ENCODE assay signal across 13 cellular contexts in the genomic region with DNA sequence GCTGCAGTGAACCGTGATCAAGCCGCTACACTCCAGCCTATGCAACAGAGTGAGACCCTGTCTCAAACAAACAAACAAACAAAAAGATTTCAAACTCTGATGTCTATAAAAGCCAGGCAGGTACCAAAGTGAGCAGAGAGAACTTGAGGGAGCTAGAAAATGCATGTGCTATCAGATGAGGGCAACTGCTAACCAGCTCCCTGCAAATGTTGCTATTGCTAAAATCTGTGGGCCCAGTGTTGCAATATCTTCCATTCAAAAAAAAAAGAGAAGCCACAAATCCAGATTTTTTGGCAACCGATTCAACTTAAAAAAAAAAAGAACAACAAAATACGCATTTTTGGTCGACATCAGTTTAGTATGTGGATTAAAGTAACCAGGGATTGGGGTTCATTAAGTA. TPM values are rescaled to one million over a fixed set of nuclear protein-coding genes. Genes with fewer than 3 reads are reported as not detected.
DNase-seq lines count a peak whose midpoint lies in the region; ATAC-seq and TF ChIP-seq lines count a peak whose summit lies in the region.
"Had no signal": no experiment of that assay in that cellular context is flagged by ENCODE, and none has a peak within 500 bp of the region (broad histone marks: within the 10 kb centered on the region; RNA-seq: fewer than 3 reads in every experiment).

No MANE protein-coding gene starts in this region.

- no peak overlapping the region for H2AK5ac ChIP-seq in mesendoderm (ENCODE audit: low read length)

- no peaks in the 10 kb centered on the region for H3K27me3 Mint-ChIP-seq in activated naive CD4-positive, alpha-beta T cell treated with anti-CD3 and anti-CD28 coated beads, Interleukin-2, amount 10 ng/mL, durations not matched to agents 7 days and 5 days

- H3K27ac ChIP-seq in mesendoderm (ENCODE audit: low read depth, low read length) = no peak overlapping the region
- H3K27ac ChIP-seq: hepatocyte had no signal

- no peaks in the 10 kb centered on the region for H3K27me3 ChIP-seq in mesendoderm (ENCODE audit: insufficient read depth, low read length, poor library complexity)
- H3K27me3 ChIP-seq: hepatocyte, right atrium auricular region had no signal

- H3K4me3 ChIP-seq in choroid plexus epithelial cell (ENCODE audit: low read depth, low read length) (no peak overlapping the region), mesendoderm (ENCODE audit: low read length) (no peak overlapping the region)
- H3K4me3 ChIP-seq: hepatocyte, right atrium auricular region had no signal

- no peak overlapping the region for H3K18ac ChIP-seq in mesendoderm (ENCODE audit: low read length)

- no peak overlapping the region for H3K56ac ChIP-seq in mesendoderm (ENCODE audit: low read length)

- no peak overlapping the region for H4K5ac ChIP-seq in mesendoderm (ENCODE audit: low read length)

- ATAC-seq in GM19351 (IDR thresholded peaks at IDR 0.05; ENCODE audit: unreplicated experiment) = no peak

- H2BK15ac ChIP-seq in mesendoderm (replicated peaks; ENCODE audit: low read depth) = no peak overlapping the region

- peaks cover 57% of the 10 kb centered on the region for H3K36me3 Mint-ChIP-seq in activated naive CD4-positive, alpha-beta T cell treated with anti-CD3 and anti-CD28 coated beads, Interleukin-2, amount 10 ng/mL, durations not matched to agents 7 days and 5 days

- CTCF ChIA-PET in activated naive CD4-positive, alpha-beta T cell treated with anti-CD3 and anti-CD28 coated beads, Interleukin-2, amount 10 ng/mL, durations not matched to agents 7 days and 5 days (lab: Charles Lee) = interaction anchor here (0.9 to 2.2 kb wide), 3 partner anchors 9 to 123 kb away, joined by 3 to 18 read pairs (median 5); no protein-coding TSS in a partner anchor

- H3K79me2 ChIP-seq in mesendoderm (ENCODE audit: control insufficient read depth, insufficient read depth, low read length) = peaks cover 91% of the 10 kb centered on the region

- no peak overlapping the region for H3K23ac ChIP-seq in mesendoderm (ENCODE audit: low read length)

- no peak for DNase-seq in activated naive CD4-positive, alpha-beta T cell treated with anti-CD3 and anti-CD28 coated beads, Interleukin-2, amount 10 ng/mL, durations not matched to agents 7 days and 5 days
- no peak for DNase-seq in activated naive CD4-positive, alpha-beta T cell treated with anti-CD3 and anti-CD28 coated beads, Interleukin-2, amount 50 U/mL, for 16 hours
- DNase-seq in NOMO-1 treated with dmso at 0.1 percent for 144 hours (lab: John Stamatoyannopoulos, UW; ENCODE audit: unreplicated experiment) (peak; percentile 38), choroid plexus epithelial cell (ENCODE audit: low read depth) (peak; percentile 55), stromal cell of bone marrow (ENCODE audit: low read depth) (peak; percentile 28), GM19240 (ENCODE audit: insufficient read length, low spot score) (no peak), mesendoderm (no peak)
- DNase-seq: activated effector memory CD4-positive, alpha-beta T cell treated with Interleukin-2 at 50 U/mL for 16 hours; NCI-H1092 treated with DMSO at 0.1 percent for 48 hours; NCI-H82 had no signal

- H3K79me1 ChIP-seq in mesendoderm (ENCODE audit: low read length) = no peaks in the 10 kb centered on the region

- no peak for TF ChIP-seq CTCF in choroid plexus epithelial cell (conservative IDR thresholded peaks at IDR 0.05; ENCODE audit: low read depth, low read length)

- H3K9me3 Mint-ChIP-seq in activated naive CD4-positive, alpha-beta T cell treated with anti-CD3 and anti-CD28 coated beads, Interleukin-2, amount 10 ng/mL, durations not matched to agents 7 days and 5 days = no peaks in the 10 kb centered on the region

- no peak overlapping the region for H2BK120ac ChIP-seq in mesendoderm (ENCODE audit: low read depth, low read length)

- H4K8ac ChIP-seq in mesendoderm (ENCODE audit: low read depth, low read length) = no peak overlapping the region

- WGBS in mesendoderm (ENCODE audit: extremely low coverage, insufficient coverage, low lambda C conversion rate) = no CpG with 5 or more reads among the region's 5 CpGs

- H3K9ac ChIP-seq in mesendoderm (ENCODE audit: low read length) = no peak overlapping the region

- peaks cover 78% of the 10 kb centered on the region for H3K4me1 Mint-ChIP-seq in activated naive CD4-positive, alpha-beta T cell treated with anti-CD3 and anti-CD28 coated beads, Interleukin-2, amount 10 ng/mL, durations not matched to agents 7 days and 5 days

- H3K4me1 ChIP-seq in mesendoderm (ENCODE audit: control insufficient read depth, low read depth, low read length) = peaks cover 3% of the 10 kb centered on the region

- H3K36me3 ChIP-seq in mesendoderm (ENCODE audit: control insufficient read depth, insufficient read depth, low read length) = no peaks in the 10 kb centered on the region
- H3K36me3 ChIP-seq: right atrium auricular region had no signal

- H2BK5ac ChIP-seq in mesendoderm (ENCODE audit: low read length) = no peak overlapping the region

- no peak overlapping the region for H3K4me2 ChIP-seq in mesendoderm (ENCODE audit: low read length)

- H3K4ac ChIP-seq in mesendoderm (ENCODE audit: low read depth, low read length) = no peak overlapping the region

- peak overlapping the region; percentile 99 for H3K27ac Mint-ChIP-seq in activated naive CD4-positive, alpha-beta T cell treated with anti-CD3 and anti-CD28 coated beads, Interleukin-2, amount 10 ng/mL, durations not matched to agents 7 days and 5 days

- peak overlapping the region; percentile 73 for H3K4me3 Mint-ChIP-seq in activated naive CD4-positive, alpha-beta T cell treated with anti-CD3 and anti-CD28 coated beads, Interleukin-2, amount 10 ng/mL, durations not matched to agents 7 days and 5 days

RNA-seq across cellular contexts. Expression of gene UBE2D2, which starts 5.5 kb away (rescaled TPM):
- 130 TPM for polyA plus RNA-seq in mesendoderm (2013, experiment 1 of 2)
- 133 TPM for polyA plus RNA-seq in mesendoderm (2013, experiment 2 of 2)

Comparison
In these comparisons a context has a peak if more than half of its experiments do, and no peak if none do; other contexts are left out.
1. DNase-seq: peak in NOMO-1 treated with dmso at 0.1 percent for 144 hours (single experiment), choroid plexus epithelial cell (single experiment) and stromal cell of bone marrow (single experiment); none in activated naive CD4-positive, alpha-beta T cell treated with anti-CD3 and anti-CD28 coated beads, Interleukin-2, amount 10 ng/mL, durations not matched to agents 7 days and 5 days (single experiment), activated naive CD4-positive, alpha-beta T cell treated with anti-CD3 and anti-CD28 coated beads, Interleukin-2, amount 50 U/mL, for 16 hours (single experiment), GM19240 (single experiment) and mesendoderm (single experiment).